27 cellular contexts compared by ENCODE assay signal in the genomic region with DNA sequence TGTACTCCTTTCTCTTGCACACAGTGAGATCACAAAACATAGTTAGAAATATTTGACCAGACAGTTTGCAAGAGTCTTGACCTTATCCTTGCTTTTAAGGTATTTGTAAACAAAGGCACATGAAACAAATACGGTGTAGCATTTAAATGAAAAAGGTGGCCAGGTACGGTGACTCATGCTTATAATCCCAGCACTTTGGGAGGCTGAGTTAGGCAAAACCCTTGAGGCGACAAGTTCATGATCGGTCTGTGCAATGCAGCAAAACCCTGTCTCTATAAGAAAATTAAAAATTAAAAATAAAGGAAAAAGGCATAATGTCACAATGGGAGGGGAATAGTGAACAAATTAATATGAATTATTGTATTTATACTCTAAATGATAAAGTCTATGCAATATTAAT.
"Had no signal": no experiment of that assay in that cellular context is flagged by ENCODE, and none has a peak within 500 bp of the region (broad histone marks: within the 10 kb centered on the region; RNA-seq: fewer than 3 reads in every experiment).

No MANE protein-coding gene starts in this region.

- H3K79me2 ChIP-seq: parathyroid adenoma had no signal

- H3K27me3 ChIP-seq: esophagus squamous epithelium, neutrophil, right atrium auricular region, suprapubic skin had no signal

- H3K27ac Mint-ChIP-seq: mesothelial cell of epicardium; naive B cell; natural killer cell treated with Interleukin-12 subunit alpha and Interleukin-12 subunit beta and Interleukin-15 and Interleukin-18, amount 100 ng/mL, for 72 hours; progenitor cell of endocrine pancreas; stimulated activated naive CD8-positive, alpha-beta T cell treated with anti-CD3 and anti-CD28 coated beads, Interleukin-15, amount 100 ng/mL, for 72 hours had no signal

- H2AFZ ChIP-seq: parathyroid adenoma had no signal

- H3K9me3 Mint-ChIP-seq: mesothelial cell of epicardium; neural crest cell; stimulated activated naive CD8-positive, alpha-beta T cell treated with anti-CD3 and anti-CD28 coated beads, Interleukin-15, amount 100 ng/mL, for 72 hours had no signal

- H3K9me3 ChIP-seq: esophagus squamous epithelium, mucosa of descending colon, neutrophil, right atrium auricular region, suprapubic skin had no signal

- DNase-seq: dorsolateral prefrontal cortex; effector CD4-positive, alpha-beta T cell; erythroblast; esophagus squamous epithelium; kidney; mesenchymal stem cell; mucosa of descending colon; naive B cell; stimulated activated CD4-positive, alpha-beta T cell treated with anti-CD3 and anti-CD28 coated beads, Interleukin-12 subunit alpha, Interleukin-12 subunit beta, amount 100 ng/mL, for 4 hours; stimulated activated CD4-positive, alpha-beta T cell treated with anti-CD3 and anti-CD28 coated beads, Interleukin-1b, Interleukin-23, amount 100 ng/mL, for 48 hours; stimulated activated CD4-positive, alpha-beta T cell treated with anti-CD3 and anti-CD28 coated beads, Interleukin-4, amount 100 ng/mL, for 1 hour; stimulated activated CD8-positive, alpha-beta memory T cell treated with anti-CD3 and anti-CD28 coated beads, Interleukin-4, amount 100 ng/mL, for 48 hours; stimulated activated naive CD4-positive, alpha-beta T cell; stimulated activated naive CD8-positive, alpha-beta T cell treated with anti-CD3 and anti-CD28 coated beads, Interleukin-15, amount 100 ng/mL, for 72 hours; trophoblast cell had no signal

- H3K4me1 Mint-ChIP-seq: mesothelial cell of epicardium; naive B cell; stimulated activated naive CD8-positive, alpha-beta T cell treated with anti-CD3 and anti-CD28 coated beads, Interleukin-15, amount 100 ng/mL, for 72 hours had no signal

- H3K9ac ChIP-seq: parathyroid adenoma had no signal

- H3K36me3 Mint-ChIP-seq: mesothelial cell of epicardium; naive B cell; natural killer cell treated with Interleukin-12 subunit alpha and Interleukin-12 subunit beta and Interleukin-15 and Interleukin-18, amount 100 ng/mL, for 72 hours had no signal

- H3K4me3 ChIP-seq: dorsolateral prefrontal cortex, esophagus squamous epithelium, lung, mucosa of descending colon, right atrium auricular region, smooth muscle cell, suprapubic skin had no signal

- H3K4me3 Mint-ChIP-seq: mesothelial cell of epicardium; naive B cell; natural killer cell treated with Interleukin-12 subunit alpha and Interleukin-12 subunit beta and Interleukin-15 and Interleukin-18, amount 100 ng/mL, for 72 hours; neural crest cell; stimulated activated naive CD8-positive, alpha-beta T cell treated with anti-CD3 and anti-CD28 coated beads, Interleukin-15, amount 100 ng/mL, for 72 hours had no signal

- H3K4me2 ChIP-seq: smooth muscle cell had no signal

- H3K27me3 Mint-ChIP-seq: natural killer cell treated with Interleukin-12 subunit alpha and Interleukin-12 subunit beta and Interleukin-15 and Interleukin-18, amount 100 ng/mL, for 72 hours; progenitor cell of endocrine pancreas had no signal

- H3K27ac ChIP-seq: dorsolateral prefrontal cortex, esophagus squamous epithelium, neutrophil, parathyroid adenoma, right atrium auricular region, suprapubic skin had no signal

- H3K4me1 ChIP-seq: esophagus squamous epithelium, parathyroid adenoma, right atrium auricular region, suprapubic skin had no signal

- ATAC-seq: left lobe of liver; mucosa of descending colon; natural killer cell treated with Interleukin-12 subunit alpha and Interleukin-12 subunit beta and Interleukin-15 and Interleukin-18, amount 100 ng/mL, for 72 hours; sciatic nerve; stimulated activated naive CD8-positive, alpha-beta T cell treated with anti-CD3 and anti-CD28 coated beads, Interleukin-15, amount 100 ng/mL, for 72 hours had no signal

- H3K36me3 ChIP-seq: esophagus squamous epithelium, neutrophil, right atrium auricular region, suprapubic skin had no signal
